29 cellular contexts compared by ENCODE assay signal in genomic region chr18:50439460-50440015, GRCh38.
"Had no signal": no experiment of that assay in that cellular context is flagged by ENCODE, and none has a peak within 500 bp of the region (broad histone marks: within the 10 kb centered on the region; RNA-seq: fewer than 3 reads in every experiment).

No MANE protein-coding gene starts in this region.

- H3K4me1 ChIP-seq: foreskin keratinocyte, gastroesophageal sphincter, heart left ventricle, left lung, prostate gland, right atrium auricular region, spleen, testis, tibial artery, upper lobe of left lung had no signal

- H3K36me3 ChIP-seq: gastroesophageal sphincter, heart left ventricle, left lung, prostate gland, right atrium auricular region, spleen, tibial artery, upper lobe of left lung had no signal

- H3K27me3 ChIP-seq: dorsolateral prefrontal cortex, foreskin keratinocyte, gastroesophageal sphincter, heart left ventricle, hepatocyte, left lung, right atrium auricular region, spleen, testis, tibial artery, upper lobe of left lung had no signal

- DNase-seq: dorsolateral prefrontal cortex; effector CD4-positive, alpha-beta T cell; endodermal cell; foreskin keratinocyte; heart left ventricle; left cardiac atrium; left lung; mesenchymal stem cell; mucosa of descending colon; naive B cell; nucleus accumbens; spleen; stimulated activated CD4-positive, alpha-beta T cell treated with anti-CD3 and anti-CD28 coated beads, Interleukin-4, amount 100 ng/mL, for 4 hours; stimulated activated naive CD8-positive, alpha-beta T cell treated with anti-CD3 and anti-CD28 coated beads, Interleukin-15, Interleukin-2, amounts not matched to agents 100 U/mL and 50 U/mL, for 24 hours; substantia nigra; testis; tibial artery; upper lobe of left lung had no signal

- H3K9me3 Mint-ChIP-seq: natural killer cell treated with Interleukin-12 subunit alpha and Interleukin-12 subunit beta and Interleukin-15 and Interleukin-18, amount 100 ng/mL, for 72 hours; neural crest cell had no signal

- H2AFZ ChIP-seq: hepatocyte had no signal

- H3K4me2 ChIP-seq: hepatocyte had no signal

- H3K36me3 Mint-ChIP-seq: mesothelial cell of epicardium; natural killer cell treated with Interleukin-12 subunit alpha and Interleukin-12 subunit beta and Interleukin-15 and Interleukin-18, amount 100 ng/mL, for 72 hours; stimulated activated memory B cell treated with anti-CD40 and anti-IgM and Interleukin-4, amounts not matched to agents 10 μg/mL and 1 μg/mL and 100 μg/mL, for 72 hours had no signal

- H3K27ac Mint-ChIP-seq: endodermal cell; mesothelial cell of epicardium; naive B cell; natural killer cell treated with Interleukin-12 subunit alpha and Interleukin-12 subunit beta and Interleukin-15 and Interleukin-18, amount 100 ng/mL, for 72 hours; stimulated activated memory B cell treated with anti-CD40 and anti-IgM and Interleukin-4, amounts not matched to agents 10 μg/mL and 1 μg/mL and 100 μg/mL, for 72 hours had no signal

- H3K4me3 Mint-ChIP-seq: endodermal cell; mesothelial cell of epicardium; naive B cell; natural killer cell treated with Interleukin-12 subunit alpha and Interleukin-12 subunit beta and Interleukin-15 and Interleukin-18, amount 100 ng/mL, for 72 hours; neural crest cell; stimulated activated memory B cell treated with anti-CD40 and anti-IgM and Interleukin-4, amounts not matched to agents 10 μg/mL and 1 μg/mL and 100 μg/mL, for 72 hours had no signal

- H3K4me1 Mint-ChIP-seq: naive B cell; stimulated activated memory B cell treated with anti-CD40 and anti-IgM and Interleukin-4, amounts not matched to agents 10 μg/mL and 1 μg/mL and 100 μg/mL, for 72 hours had no signal

- ATAC-seq: esophagus mucosa; foreskin keratinocyte; gastroesophageal sphincter; heart left ventricle; left cardiac atrium; left lung; mucosa of descending colon; natural killer cell treated with Interleukin-12 subunit alpha and Interleukin-12 subunit beta and Interleukin-15 and Interleukin-18, amount 100 ng/mL, for 72 hours; stimulated activated memory B cell treated with anti-CD40 and anti-IgM and Interleukin-4, amounts not matched to agents 10 μg/mL and 1 μg/mL and 100 μg/mL, for 72 hours; stimulated activated naive CD8-positive, alpha-beta T cell treated with anti-CD3 and anti-CD28 coated beads, Interleukin-15, Interleukin-2, amounts not matched to agents 100 U/mL and 50 U/mL, for 24 hours had no signal

- H3K27ac ChIP-seq: epithelial cell of prostate, foreskin keratinocyte, gastroesophageal sphincter, heart left ventricle, hepatocyte, left lung, prostate gland, right atrium auricular region, skin epidermis, spleen, testis, tibial artery, upper lobe of left lung had no signal

- H3K4me3 ChIP-seq: dorsolateral prefrontal cortex, gastroesophageal sphincter, heart left ventricle, hepatocyte, left lung, mucosa of descending colon, prostate gland, right atrium auricular region, skin epidermis, spleen, testis, tibial artery, upper lobe of left lung had no signal

- H3K9me3 ChIP-seq: gastroesophageal sphincter, prostate gland, testis had no signal
